In genomic region chr1:184489908-184490307, GRCh38 we compare ENCODE assay signal across 18 cellular contexts.
DNase-seq lines count a peak whose midpoint lies in the region; ATAC-seq, FAIRE-seq and TF ChIP-seq lines count a peak whose summit lies in the region.
"Had no signal": no experiment of that assay in that cellular context is flagged by ENCODE, and none has a peak within 500 bp of the region (broad histone marks: within the 10 kb centered on the region; RNA-seq: fewer than 3 reads in every experiment).

No MANE protein-coding gene starts in this region.

- H3K4me1 ChIP-seq in A549 (peaks cover 49% of the 10 kb centered on the region), ascending aorta (peaks cover 0 to 19% of the 10 kb centered on the region in 2 donors)

- DNase-seq in A549 (ENCODE audit: low read depth in 1 of 2, low spot score in 1 of 2): no peak
- DNase-seq in EH (ENCODE audit: low read depth): peak; percentile 40
- peak; percentile 46 for DNase-seq in RPMI7951 (ENCODE audit: low read depth)
- DNase-seq in natural killer cell treated with Interleukin-12 subunit alpha and Interleukin-12 subunit beta and Interleukin-15 and Interleukin-18, amount 100 ng/mL, for 72 hours (ENCODE audit: low spot score): no peak
- DNase-seq in left lobe of liver (ENCODE audit: low spot score): no peak
- no peak for DNase-seq in coronary artery (ENCODE audit: low spot score)
- no peak for DNase-seq in ascending aorta (ENCODE audit: low spot score in 2 of 2)
- DNase-seq: activated B cell treated with CpG ODN at 0.5 μM for 24 hours; activated CD4-positive, alpha-beta memory T cell treated with anti-CD3 and anti-CD28 coated beads, Interleukin-2, amount 10 ng/mL, durations not matched to agents 7 days and 5 days; activated naive CD4-positive, alpha-beta T cell treated with anti-CD3 and anti-CD28 coated beads, Interleukin-2, amount 50 U/mL, for 16 hours; activated T-cell treated with anti-CD3 and anti-CD28 coated beads, Interleukin-2, amount 50 U/mL, for 24 hours; dermis blood vessel endothelial cell; foreskin keratinocyte; left colon; midbrain; NCI-H1436; NCI-H82; PC-9 had no signal

- WGBS in A549 (ENCODE audit: missing lambda C conversion rate): 84% methylated on average over 3 of the region's 3 CpGs

- no peak overlapping the region for H3K4me3 ChIP-seq in A549
- no peak overlapping the region for H3K4me3 ChIP-seq in coronary artery
- H3K4me3 ChIP-seq in ascending aorta: no peak overlapping the region
- H3K4me3 ChIP-seq: PC-9 had no signal

- H3K27ac Mint-ChIP-seq in natural killer cell treated with Interleukin-12 subunit alpha and Interleukin-12 subunit beta and Interleukin-15 and Interleukin-18, amount 100 ng/mL, for 72 hours: peak overlapping the region; percentile 77 to 90
- H3K27ac Mint-ChIP-seq: activated B cell treated with CpG ODN at 0.5 μM for 24 hours; activated CD4-positive, alpha-beta memory T cell treated with anti-CD3 and anti-CD28 coated beads, Interleukin-2, amount 10 ng/mL, durations not matched to agents 7 days and 5 days; activated T-cell treated with anti-CD3 and anti-CD28 coated beads, Interleukin-2, amount 50 U/mL, for 24 hours had no signal

- no peaks in the 10 kb centered on the region for H3K36me3 ChIP-seq in ascending aorta

- H3K4me3 Mint-ChIP-seq in natural killer cell treated with Interleukin-12 subunit alpha and Interleukin-12 subunit beta and Interleukin-15 and Interleukin-18, amount 100 ng/mL, for 72 hours: peak overlapping the region; percentile 4
- H3K4me3 Mint-ChIP-seq: activated B cell treated with CpG ODN at 0.5 μM for 24 hours; activated CD4-positive, alpha-beta memory T cell treated with anti-CD3 and anti-CD28 coated beads, Interleukin-2, amount 10 ng/mL, durations not matched to agents 7 days and 5 days; activated T-cell treated with anti-CD3 and anti-CD28 coated beads, Interleukin-2, amount 50 U/mL, for 24 hours had no signal

- H3K4me2 ChIP-seq in A549: peak overlapping the region; percentile 77; the same call in 1 of the 3 replicates
- H3K4me2 ChIP-seq: PC-9 had no signal

- H3K27ac ChIP-seq in A549 (peak overlapping the region in 1 of 2 experiments; percentile 34; a peak in 2 of 6 replicates), coronary artery (no peak overlapping the region), ascending aorta (no peak overlapping the region)
- H3K27ac ChIP-seq: foreskin keratinocyte, PC-9 had no signal

- TF ChIP-seq RAD21 in A549 (conservative IDR thresholded peaks at IDR 0.05 in 1 of 2, IDR thresholded peaks at IDR 0.05 in 1 of 2): no peak

- CTCF ChIA-PET in A549 (lab: Yijun Ruan, JAX): no interaction called here

- H3K4me1 Mint-ChIP-seq in natural killer cell treated with Interleukin-12 subunit alpha and Interleukin-12 subunit beta and Interleukin-15 and Interleukin-18, amount 100 ng/mL, for 72 hours (ENCODE audit: low read depth in 2 of 2): peaks cover 47 to 61% of the 10 kb centered on the region in 2 donors

- no peaks in the 10 kb centered on the region for H3K36me3 Mint-ChIP-seq in natural killer cell treated with Interleukin-12 subunit alpha and Interleukin-12 subunit beta and Interleukin-15 and Interleukin-18, amount 100 ng/mL, for 72 hours

- FAIRE-seq in A549 (lab: Jason Lieb, UNC): no peak

- H3K9me3 ChIP-seq in A549 (no peaks in the 10 kb centered on the region), ascending aorta (no peaks in the 10 kb centered on the region)

- TF ChIP-seq POLR2A in A549 (IDR thresholded peaks at IDR 0.05; ENCODE audit: low read length): no peak

- H3K9me3 Mint-ChIP-seq in natural killer cell treated with Interleukin-12 subunit alpha and Interleukin-12 subunit beta and Interleukin-15 and Interleukin-18, amount 100 ng/mL, for 72 hours: no peaks in the 10 kb centered on the region
- H3K9me3 Mint-ChIP-seq: activated B cell treated with CpG ODN at 0.5 μM for 24 hours; activated CD4-positive, alpha-beta memory T cell treated with anti-CD3 and anti-CD28 coated beads, Interleukin-2, amount 10 ng/mL, durations not matched to agents 7 days and 5 days; activated T-cell treated with anti-CD3 and anti-CD28 coated beads, Interleukin-2, amount 50 U/mL, for 24 hours had no signal

- no peak for ATAC-seq in A549
- no peak for ATAC-seq in natural killer cell treated with Interleukin-12 subunit alpha and Interleukin-12 subunit beta and Interleukin-15 and Interleukin-18, amount 100 ng/mL, for 72 hours
- no peak for ATAC-seq in left lobe of liver
- ATAC-seq: foreskin keratinocyte, left colon had no signal

- no peaks in the 10 kb centered on the region for H3K27me3 ChIP-seq in ascending aorta
- H3K27me3 ChIP-seq: foreskin keratinocyte had no signal

- no peak for TF ChIP-seq EP300 in A549 (IDR thresholded peaks at IDR 0.05)

- POLR2A ChIA-PET in A549 (lab: Yijun Ruan, JAX): no interaction called here

- intact Hi-C loops in ascending aorta (cut with DNase I): no loop called here

- H3K27me3 Mint-ChIP-seq in natural killer cell treated with Interleukin-12 subunit alpha and Interleukin-12 subunit beta and Interleukin-15 and Interleukin-18, amount 100 ng/mL, for 72 hours: no peaks in the 10 kb centered on the region
- H3K27me3 Mint-ChIP-seq: activated CD4-positive, alpha-beta memory T cell treated with anti-CD3 and anti-CD28 coated beads, Interleukin-2, amount 10 ng/mL, durations not matched to agents 7 days and 5 days; activated T-cell treated with anti-CD3 and anti-CD28 coated beads, Interleukin-2, amount 50 U/mL, for 24 hours had no signal

- TF ChIP-seq CTCF in A549 (IDR thresholded peaks at IDR 0.05) (no peak), coronary artery (IDR thresholded peaks at IDR 0.05) (no peak), ascending aorta (IDR thresholded peaks at IDR 0.05) (no peak)

TF ChIP-seq in A549, 52 proteins besides CTCF, POLR2A, EP300 and RAD21:
- TF ChIP-seq SMC3 (IDR thresholded peaks at IDR 0.05) (no peak), PHF8 (IDR thresholded peaks at IDR 0.05; ENCODE audit: borderline replicate concordance, low read depth) (no peak), FOSB (CRISPR knock-in tag; IDR thresholded peaks at IDR 0.05) (no peak), KDM1A (IDR thresholded peaks at IDR 0.05; ENCODE audit: low read depth) (no peak), TP53 (CRISPR knock-in tag; IDR thresholded peaks at IDR 0.05) (no peak), NPAS2 (CRISPR knock-in tag; IDR thresholded peaks at IDR 0.05; ENCODE audit: borderline replicate concordance) (no peak), FOXS1 (CRISPR knock-in tag; IDR thresholded peaks at IDR 0.05) (no peak), CHD4 (IDR thresholded peaks at IDR 0.05; ENCODE audit: borderline replicate concordance) (no peak), E2F6 (IDR thresholded peaks at IDR 0.05; ENCODE audit: borderline replicate concordance, low read depth) (no peak), HDAC2 (IDR thresholded peaks at IDR 0.05) (no peak), USF2 (IDR thresholded peaks at IDR 0.05) (no peak), HOXB13 (CRISPR knock-in tag; IDR thresholded peaks at IDR 0.05; ENCODE audit: low read depth) (no peak), SREBF2 (IDR thresholded peaks at IDR 0.05) (no peak)

Comparison
In these comparisons a context has a peak if more than half of its experiments do, and no peak if none do; other contexts are left out.
1. DNase-seq: peak in EH (single experiment) and RPMI7951 (single experiment); none in A549 (0 of 2), natural killer cell treated with Interleukin-12 subunit alpha and Interleukin-12 subunit beta and Interleukin-15 and Interleukin-18, amount 100 ng/mL, for 72 hours (single experiment), left lobe of liver (single experiment), coronary artery (single experiment) and ascending aorta (0 of 2).